Comparison of ENCODE assay signal across 35 cellular contexts in genomic region chr1:32231843-32232432, GRCh38. TPM values are rescaled to one million over a fixed set of nuclear protein-coding genes. Genes with fewer than 3 reads are reported as not detected.
A peak's percentile ranks its signal among the peaks of the same experiment; 100 is the strongest.
DNase-seq lines count a peak whose midpoint lies in the region; ATAC-seq and TF ChIP-seq lines count a peak whose summit lies in the region.
"Had no signal": no experiment of that assay in that cellular context is flagged by ENCODE, and none has a peak within 500 bp of the region (broad histone marks: within the 10 kb centered on the region; RNA-seq: fewer than 3 reads in every experiment).

No MANE protein-coding gene starts in this region.

- H3K36me3 Mint-ChIP-seq in activated naive CD4-positive, alpha-beta T cell treated with anti-CD3 and anti-CD28 coated beads, Interleukin-2, amount 50 U/mL, for 72 hours = peaks cover 0 to 7% of the 10 kb centered on the region in 2 donors
- peaks cover 28% of the 10 kb centered on the region for H3K36me3 Mint-ChIP-seq in activated naive CD4-positive, alpha-beta T cell treated with anti-CD3 and anti-CD28 coated beads for 36 hours (ENCODE audit: low read depth)
- peaks cover 24% of the 10 kb centered on the region for H3K36me3 Mint-ChIP-seq in endodermal cell (ENCODE audit: low read depth)
- peaks cover 32 to 41% of the 10 kb centered on the region in 2 donors for H3K36me3 Mint-ChIP-seq in stimulated activated naive B cell treated with anti-CD40 and anti-IgM and Interleukin-4, amounts not matched to agents 10 μg/mL and 1 μg/mL and 100 μg/mL, for 72 hours

- peaks cover 54% of the 10 kb centered on the region for H3K36me3 ChIP-seq in OCI-LY1 (ENCODE audit: insufficient read depth, low read length)
- peaks cover 41% of the 10 kb centered on the region for H3K36me3 ChIP-seq in endodermal cell (ENCODE audit: control insufficient read depth, insufficient read depth, low read length)
- peaks cover 27% of the 10 kb centered on the region for H3K36me3 ChIP-seq in H7 (replicated peaks; ENCODE audit: control insufficient read depth, insufficient read depth, low read length)
- H3K36me3 ChIP-seq: ovary had no signal

- H3K4me1 ChIP-seq in OCI-LY1 (ENCODE audit: insufficient read depth, low read length, severe bottlenecking) (peaks cover 15% of the 10 kb centered on the region), endodermal cell (ENCODE audit: control insufficient read depth, insufficient read depth, low read length) (no peaks in the 10 kb centered on the region)
- H3K4me1 ChIP-seq: HAP-1, SJCRH30, suprapubic skin had no signal

- H3K9me2 ChIP-seq in OCI-LY1 (ENCODE audit: low read depth, low read length) = no peaks in the 10 kb centered on the region

- no peak overlapping the region for H3K4me3 Mint-ChIP-seq in activated naive CD4-positive, alpha-beta T cell treated with anti-CD3 and anti-CD28 coated beads for 36 hours
- H3K4me3 Mint-ChIP-seq in endodermal cell = no peak overlapping the region
- H3K4me3 Mint-ChIP-seq in stimulated activated naive B cell treated with anti-CD40 and anti-IgM and Interleukin-4, amounts not matched to agents 10 μg/mL and 1 μg/mL and 100 μg/mL, for 72 hours = no peak overlapping the region
- H3K4me3 Mint-ChIP-seq: activated CD8-positive, alpha-beta memory T cell treated with anti-CD3 and anti-CD28 coated beads, Interleukin-2, amount 10 ng/mL, durations not matched to agents 7 days and 5 days; activated T-cell treated with anti-CD3 and anti-CD28 coated beads, Interleukin-2, amount 50 U/mL, for 72 hours; CD4-positive, alpha-beta T cell; nephron had no signal

- CTCF ChIA-PET in activated naive CD4-positive, alpha-beta T cell treated with anti-CD3 and anti-CD28 coated beads for 36 hours (lab: Charles Lee) = no interaction called here

- H3K27me3 ChIP-seq in OCI-LY1 (ENCODE audit: insufficient read depth, low read length) (no peaks in the 10 kb centered on the region), endodermal cell (ENCODE audit: control insufficient read depth, insufficient read depth, low read length, poor library complexity, severe bottlenecking) (no peaks in the 10 kb centered on the region), H7 (ENCODE audit: control insufficient read depth, insufficient read depth, low read length) (no peaks in the 10 kb centered on the region)
- H3K27me3 ChIP-seq: adrenal gland, body of pancreas, ovary, SJCRH30, suprapubic skin had no signal

- peaks cover 3% of the 10 kb centered on the region; the same call in 1 of the 2 replicates for H3F3A ChIP-seq in OCI-LY1 (ENCODE audit: insufficient read depth, low read length)

- no peak overlapping the region for H2AFZ ChIP-seq in OCI-LY1 (ENCODE audit: low read length)

- H3K4me1 Mint-ChIP-seq in activated naive CD4-positive, alpha-beta T cell treated with anti-CD3 and anti-CD28 coated beads for 36 hours (ENCODE audit: low read depth) = peaks cover 4% of the 10 kb centered on the region
- H3K4me1 Mint-ChIP-seq in endodermal cell = no peaks in the 10 kb centered on the region
- H3K4me1 Mint-ChIP-seq in stimulated activated naive B cell treated with anti-CD40 and anti-IgM and Interleukin-4, amounts not matched to agents 10 μg/mL and 1 μg/mL and 100 μg/mL, for 72 hours = peaks cover 1 to 5% of the 10 kb centered on the region in 2 donors
- H3K4me1 Mint-ChIP-seq: activated CD8-positive, alpha-beta memory T cell treated with anti-CD3 and anti-CD28 coated beads, Interleukin-2, amount 10 ng/mL, durations not matched to agents 7 days and 5 days; nephron had no signal

- no peak overlapping the region for H3K4me2 ChIP-seq in OCI-LY1 (ENCODE audit: low read length)
- H3K4me2 ChIP-seq: A549 had no signal

- H4K20me1 ChIP-seq in OCI-LY1 (ENCODE audit: insufficient read depth, low read length) = no peaks in the 10 kb centered on the region

- no peak for ATAC-seq in activated naive CD4-positive, alpha-beta T cell treated with anti-CD3 and anti-CD28 coated beads, Interleukin-2, amount 50 U/mL, for 72 hours
- ATAC-seq in stimulated activated naive B cell treated with anti-CD40 and anti-IgM and Interleukin-4, amounts not matched to agents 10 μg/mL and 1 μg/mL and 100 μg/mL, for 72 hours (replicated peaks) = peak in 1 of 2 donors; percentile 10
- no peak for ATAC-seq in left colon
- ATAC-seq: A549; activated CD8-positive, alpha-beta memory T cell treated with anti-CD3 and anti-CD28 coated beads, Interleukin-2, amount 10 ng/mL, durations not matched to agents 7 days and 5 days; activated T-cell treated with anti-CD3 and anti-CD28 coated beads, Interleukin-2, amount 50 U/mL, for 72 hours; body of pancreas had no signal

- H3K9me3 ChIP-seq in OCI-LY1 (ENCODE audit: low read length) = no peaks in the 10 kb centered on the region
- H3K9me3 ChIP-seq in endodermal cell (ENCODE audit: control insufficient read depth, low read length) = no peaks in the 10 kb centered on the region
- H3K9me3 ChIP-seq: A549, adrenal gland, body of pancreas, HAP-1, ovary, SJCRH30, suprapubic skin had no signal

- intact Hi-C loops in activated naive CD4-positive, alpha-beta T cell treated with anti-CD3 and anti-CD28 coated beads for 36 hours (cut with micrococcal nuclease) = no loop called here
- intact Hi-C loops in left colon (cut with DNase I, micrococcal nuclease) (no loop called here), posterior cingulate gyrus (cut with DNase I) (no loop called here)

- H3K4me3 ChIP-seq in OCI-LY1 (ENCODE audit: low read depth, low read length, poor library complexity, severe bottlenecking) (no peak overlapping the region), endodermal cell (ENCODE audit: low read length) (no peak overlapping the region), H7 (ENCODE audit: insufficient read depth, low read depth, low read length) (no peak overlapping the region)
- H3K4me3 ChIP-seq: A549, adrenal gland, body of pancreas, HAP-1, ovary, SJCRH30, skin epidermis, suprapubic skin had no signal

- H3K79me2 ChIP-seq in OCI-LY1 (ENCODE audit: insufficient read depth, low read length) = no peaks in the 10 kb centered on the region

- 90 to 93% methylated on average over 3 to 5 of the region's 5 CpGs for WGBS in endodermal cell (ENCODE audit: insufficient coverage in 1 of 2, insufficient read length in 1 of 2), 2 experiments

- H3K9ac ChIP-seq in OCI-LY1 (ENCODE audit: low read length) (no peak overlapping the region; the same call in 1 of the 2 replicates), endodermal cell (ENCODE audit: extremely low read depth, low read length, poor library complexity, severe bottlenecking) (no peak overlapping the region)

- no peak for DNase-seq in activated naive CD4-positive, alpha-beta T cell treated with anti-CD3 and anti-CD28 coated beads, Interleukin-2, amount 50 U/mL, for 72 hours (ENCODE audit: low spot score in 2 of 2)
- no peak for DNase-seq in activated naive CD4-positive, alpha-beta T cell treated with anti-CD3 and anti-CD28 coated beads for 36 hours
- DNase-seq in endodermal cell (no peak), left colon (no peak), H7 (no peak), posterior cingulate gyrus (no peak)
- DNase-seq in stimulated activated naive B cell treated with anti-CD40 and anti-IgM and Interleukin-4, amounts not matched to agents 10 μg/mL and 1 μg/mL and 100 μg/mL, for 72 hours = no peak
- DNase-seq: activated CD4-positive, alpha-beta T cell treated with anti-CD3 and anti-CD28 coated beads, Interleukin-2, amount 50 U/mL, for 4 hours; activated CD4-positive, CD25-positive, alpha-beta regulatory T cell; activated CD8-positive, alpha-beta memory T cell treated with anti-CD3 and anti-CD28 coated beads, Interleukin-2, amount 10 ng/mL, durations not matched to agents 7 days and 5 days; activated naive CD4-positive, alpha-beta T cell treated with Interleukin-2 at 50 U/mL for 16 hours; activated T-cell treated with anti-CD3 and anti-CD28 coated beads, Interleukin-2, amount 50 U/mL, for 72 hours; adrenal gland; AML-193; body of pancreas; CD4-positive, alpha-beta T cell; kidney; NCI-H1417 treated with DMSO at 0.1 percent for 48 hours; NCI-H2029 treated with DMSO at 0.1 percent for 48 hours; NCI-H226; ovary; SJCRH30; stimulated activated naive CD4-positive, alpha-beta T cell treated with Interleukin-2 at 50 U/mL for 16 hours had no signal

- TF ChIP-seq CTCF in OCI-LY1 (IDR thresholded peaks at IDR 0.05; ENCODE audit: low read length) (no peak), endodermal cell (conservative IDR thresholded peaks at IDR 0.05) (no peak)

- no peaks in the 10 kb centered on the region for H3K9me3 Mint-ChIP-seq in activated naive CD4-positive, alpha-beta T cell treated with anti-CD3 and anti-CD28 coated beads, Interleukin-2, amount 50 U/mL, for 72 hours
- H3K9me3 Mint-ChIP-seq in activated naive CD4-positive, alpha-beta T cell treated with anti-CD3 and anti-CD28 coated beads for 36 hours = no peaks in the 10 kb centered on the region
- no peaks in the 10 kb centered on the region for H3K9me3 Mint-ChIP-seq in endodermal cell
- no peaks in the 10 kb centered on the region for H3K9me3 Mint-ChIP-seq in stimulated activated naive B cell treated with anti-CD40 and anti-IgM and Interleukin-4, amounts not matched to agents 10 μg/mL and 1 μg/mL and 100 μg/mL, for 72 hours
- H3K9me3 Mint-ChIP-seq: activated T-cell treated with anti-CD3 and anti-CD28 coated beads, Interleukin-2, amount 50 U/mL, for 72 hours; CD4-positive, alpha-beta T cell; nephron had no signal

- H3K27ac ChIP-seq in OCI-LY1 (ENCODE audit: low read depth, low read length, poor library complexity, severe bottlenecking) = peak overlapping the region; percentile 66
- H3K27ac ChIP-seq in endodermal cell (ENCODE audit: low read depth, low read length) = peak overlapping the region; percentile 54
- H3K27ac ChIP-seq: A549, adrenal gland, body of pancreas, ovary, SJCRH30, skin epidermis, suprapubic skin had no signal

- no peaks in the 10 kb centered on the region for H3K27me3 Mint-ChIP-seq in activated naive CD4-positive, alpha-beta T cell treated with anti-CD3 and anti-CD28 coated beads for 36 hours (ENCODE audit: low read depth)
- no peaks in the 10 kb centered on the region for H3K27me3 Mint-ChIP-seq in endodermal cell (ENCODE audit: insufficient read depth)
- H3K27me3 Mint-ChIP-seq in stimulated activated naive B cell treated with anti-CD40 and anti-IgM and Interleukin-4, amounts not matched to agents 10 μg/mL and 1 μg/mL and 100 μg/mL, for 72 hours = no peaks in the 10 kb centered on the region
- H3K27me3 Mint-ChIP-seq: activated CD8-positive, alpha-beta memory T cell treated with anti-CD3 and anti-CD28 coated beads, Interleukin-2, amount 10 ng/mL, durations not matched to agents 7 days and 5 days; CD4-positive, alpha-beta T cell had no signal

- peak overlapping the region; percentile 1 to 78 for H3K27ac Mint-ChIP-seq in activated naive CD4-positive, alpha-beta T cell treated with anti-CD3 and anti-CD28 coated beads, Interleukin-2, amount 50 U/mL, for 72 hours
- H3K27ac Mint-ChIP-seq in activated naive CD4-positive, alpha-beta T cell treated with anti-CD3 and anti-CD28 coated beads for 36 hours = no peak overlapping the region
- no peak overlapping the region for H3K27ac Mint-ChIP-seq in endodermal cell
- H3K27ac Mint-ChIP-seq in stimulated activated naive B cell treated with anti-CD40 and anti-IgM and Interleukin-4, amounts not matched to agents 10 μg/mL and 1 μg/mL and 100 μg/mL, for 72 hours = peak overlapping the region; percentile 47
- H3K27ac Mint-ChIP-seq: activated CD8-positive, alpha-beta memory T cell treated with anti-CD3 and anti-CD28 coated beads, Interleukin-2, amount 10 ng/mL, durations not matched to agents 7 days and 5 days; activated T-cell treated with anti-CD3 and anti-CD28 coated beads, Interleukin-2, amount 50 U/mL, for 72 hours; CD4-positive, alpha-beta T cell; nephron had no signal

RNA-seq across cellular contexts. Expression of gene EIF3I, which starts 9.7 kb away (rescaled TPM):
- total RNA-seq in activated naive CD4-positive, alpha-beta T cell treated with anti-CD3 and anti-CD28 coated beads, Interleukin-2, amount 50 U/mL, for 72 hours = 100 to 1,000 TPM; 273 to 295 TPM
- total RNA-seq in activated naive CD4-positive, alpha-beta T cell treated with anti-CD3 and anti-CD28 coated beads for 36 hours = 100 to 1,000 TPM; 382 to 391 TPM
- total RNA-seq in endodermal cell (100 to 1,000 TPM; 194 to 198 TPM), left colon (100 to 1,000 TPM; 115 to 128 TPM)
- 211 TPM for polyA plus RNA-seq in endodermal cell (2013, experiment 1 of 2)
- polyA plus RNA-seq in endodermal cell (2013, experiment 2 of 2) = 192 TPM
- 458 and 547 TPM in 2 replicates for total RNA-seq in H7 (2014; rRNA removed; shearing (Covaris generic))

RNA-seq across cellular contexts. Expression of gene TMEM234, which starts 9.8 kb away (rescaled TPM):
- total RNA-seq in activated naive CD4-positive, alpha-beta T cell treated with anti-CD3 and anti-CD28 coated beads, Interleukin-2, amount 50 U/mL, for 72 hours = 10 to 100 TPM in 1 of 2 donors, 1 to 10 TPM in 1; 7.0 to 10.7 TPM
- 1 to 10 TPM; 5.1 to 6.4 TPM for total RNA-seq in activated naive CD4-positive, alpha-beta T cell treated with anti-CD3 and anti-CD28 coated beads for 36 hours
- total RNA-seq in endodermal cell = 10 to 100 TPM; 35.1 to 35.5 TPM
- 13.6 TPM for polyA plus RNA-seq in endodermal cell (2013, experiment 1 of 2)
- polyA plus RNA-seq in endodermal cell (2013, experiment 2 of 2) = 14.6 TPM
- 10 to 100 TPM; 24.2 to 28.0 TPM for total RNA-seq in left colon
- 11.8 and 16.3 TPM in 2 replicates for total RNA-seq in H7 (2014; rRNA removed; shearing (Covaris generic))

RNA-seq across cellular contexts. Expression of gene FAM167B, which starts 15.1 kb away (rescaled TPM):
- 1 to 10 TPM in 1 of 2 donors, under 1 TPM in 1; 0.66 to 1.1 TPM for total RNA-seq in activated naive CD4-positive, alpha-beta T cell treated with anti-CD3 and anti-CD28 coated beads, Interleukin-2, amount 50 U/mL, for 72 hours
- under 1 TPM; 0.38 to 0.42 TPM for total RNA-seq in activated naive CD4-positive, alpha-beta T cell treated with anti-CD3 and anti-CD28 coated beads for 36 hours
- 1 to 10 TPM; 1.1 to 2.9 TPM for total RNA-seq in endodermal cell
- polyA plus RNA-seq in endodermal cell (2013, experiment 1 of 2) = 1.5 TPM
- polyA plus RNA-seq in endodermal cell (2013, experiment 2 of 2) = 1.7 TPM
- total RNA-seq in left colon = 1 to 10 TPM; 2.8 to 3.3 TPM
- total RNA-seq in H7 (2014; rRNA removed; shearing (Covaris generic)) = 3.1 and 4.1 TPM in 2 replicates
- total RNA-seq: mononuclear cell, SJCRH30 had no signal

RNA-seq across cellular contexts. Expression of gene LCK, which starts 19.1 kb away (rescaled TPM):
- 100 to 1,000 TPM; 208 to 284 TPM for total RNA-seq in activated naive CD4-positive, alpha-beta T cell treated with anti-CD3 and anti-CD28 coated beads, Interleukin-2, amount 50 U/mL, for 72 hours
- total RNA-seq in activated naive CD4-positive, alpha-beta T cell treated with anti-CD3 and anti-CD28 coated beads for 36 hours = 100 to 1,000 TPM; 156 to 164 TPM
- 1 to 10 TPM; 1.8 to 4.4 TPM for total RNA-seq in endodermal cell
- 1.8 TPM for polyA plus RNA-seq in endodermal cell (2013, experiment 1 of 2)
- polyA plus RNA-seq in endodermal cell (2013, experiment 2 of 2) = 0.33 TPM
- total RNA-seq in left colon = 1 to 10 TPM; 2.0 to 4.2 TPM
- 70.5 and 75.8 TPM in 2 replicates for total RNA-seq in H7 (2014; rRNA removed; shearing (Covaris generic))
- total RNA-seq: frontal cortex, LHCN-M2 had no signal

RNA-seq across cellular contexts. Expression of gene DCDC2B, which starts 23.0 kb away (rescaled TPM):
- under 1 TPM in 1 of 2 donors, not detected in 1; 0.16 TPM for total RNA-seq in activated naive CD4-positive, alpha-beta T cell treated with anti-CD3 and anti-CD28 coated beads, Interleukin-2, amount 50 U/mL, for 72 hours
- total RNA-seq in activated naive CD4-positive, alpha-beta T cell treated with anti-CD3 and anti-CD28 coated beads for 36 hours = not detected
- total RNA-seq in endodermal cell (not detected), left colon (not detected)
- not detected for polyA plus RNA-seq in endodermal cell (2013, experiment 1 of 2)
- polyA plus RNA-seq in endodermal cell (2013, experiment 2 of 2) = not detected
- not detected in 2 replicates for total RNA-seq in H7 (2014; rRNA removed; shearing (Covaris generic))
- total RNA-seq: adrenal gland, body of pancreas, frontal cortex, kidney, LHCN-M2, liver, mononuclear cell, renal cortical epithelial cell, SJCRH30, suprapubic skin, urinary bladder had no signal
- polyA plus RNA-seq: A549, adrenal gland, urinary bladder had no signal

Comparison
In these comparisons a context has a peak if more than half of its experiments do, and no peak if none do; other contexts are left out.
1. H3K27ac Mint-ChIP-seq: peak in activated naive CD4-positive, alpha-beta T cell treated with anti-CD3 and anti-CD28 coated beads, Interleukin-2, amount 50 U/mL, for 72 hours (2 of 2) and stimulated activated naive B cell treated with anti-CD40 and anti-IgM and Interleukin-4, amounts not matched to agents 10 μg/mL and 1 μg/mL and 100 μg/mL, for 72 hours (single experiment); none in activated naive CD4-positive, alpha-beta T cell treated with anti-CD3 and anti-CD28 coated beads for 36 hours (single experiment) and endodermal cell (single experiment).